Comparison of ENCODE assay signal across 20 cellular contexts in the genomic region with DNA sequence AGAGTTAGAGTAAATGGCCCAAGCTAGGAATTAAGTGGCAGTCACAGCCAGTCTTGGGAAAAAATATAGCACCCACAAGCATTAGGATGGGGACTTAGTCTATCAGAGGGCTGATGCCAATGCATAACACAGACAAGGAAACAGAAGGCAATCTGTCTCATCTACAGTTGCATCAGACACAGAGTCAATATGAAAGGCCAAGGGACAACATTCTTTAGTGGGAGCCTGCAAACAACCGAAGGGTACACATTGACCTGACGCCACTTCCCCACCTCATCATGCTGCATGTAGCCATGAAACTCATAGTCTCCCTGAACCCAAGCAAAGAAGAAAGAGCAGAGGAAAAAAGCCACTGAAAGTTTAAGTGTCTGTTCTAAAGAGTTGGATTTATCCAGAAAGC.
"Had no signal": no experiment of that assay in that cellular context is flagged by ENCODE, and none has a peak within 500 bp of the region (broad histone marks: within the 10 kb centered on the region; RNA-seq: fewer than 3 reads in every experiment).

No MANE protein-coding gene starts in this region.

- H3K4me2 ChIP-seq: KMS-11 had no signal

- H3K9ac ChIP-seq: KMS-11 had no signal

- H3K27ac Mint-ChIP-seq: IgD-negative memory B cell had no signal

- H3K4me3 Mint-ChIP-seq: IgD-negative memory B cell had no signal

- DNase-seq: MV-4-11, NCI-H1048, NCI-H1105, NCI-H1417, NCI-H146, NCI-H1694 treated with DMSO at 0.1 percent for 48 hours, NCI-H1930, NCI-H2081, NCI-H2107, NCI-H2227 treated with DMSO at 0.1 percent for 48 hours, NCI-H524, NCI-H526 treated with DMSO at 0.1 percent for 48 hours, NCI-H748 treated with DMSO at 0.1 percent for 48 hours, Right ventricle myocardium superior, RPMI8226, SJCRH30 had no signal

- H3K4me1 Mint-ChIP-seq: IgD-negative memory B cell had no signal

- H3K27me3 Mint-ChIP-seq: IgD-negative memory B cell had no signal

- ATAC-seq: K562, SK-N-SH treated with all-trans-retinoic acid at 6 μM for 48 hours had no signal

- H3K36me3 ChIP-seq: SJCRH30 had no signal

- H3K4me3 ChIP-seq: K562, SJCRH30 had no signal

- H3K27ac ChIP-seq: KMS-11, SJCRH30 had no signal

- H3K27me3 ChIP-seq: SJCRH30 had no signal

- H3K9me3 ChIP-seq: SJCRH30 had no signal

- H3K36me3 Mint-ChIP-seq: IgD-negative memory B cell had no signal
